1 cellular context compared by ENCODE assay signal in genomic region chr19:38900816-38901215, GRCh38.
TF ChIP-seq lines count a peak whose summit lies in the region.

No MANE protein-coding gene starts in this region.

TF ChIP-seq in endothelial cell of umbilical vein, 7 proteins besides CTCF, POLR2A, EP300 and RAD21:
- TF ChIP-seq FOS (IDR thresholded peaks at IDR 0.05; ENCODE audit: borderline replicate concordance, insufficient read depth, low read length) = no peak
- peak; percentile 73 for TF ChIP-seq GATA2 (IDR thresholded peaks at IDR 0.05; ENCODE audit: insufficient read depth, insufficient read length, low read depth, low read length)
